Comparison of ENCODE assay signal across 8 cellular contexts in the genomic region with DNA sequence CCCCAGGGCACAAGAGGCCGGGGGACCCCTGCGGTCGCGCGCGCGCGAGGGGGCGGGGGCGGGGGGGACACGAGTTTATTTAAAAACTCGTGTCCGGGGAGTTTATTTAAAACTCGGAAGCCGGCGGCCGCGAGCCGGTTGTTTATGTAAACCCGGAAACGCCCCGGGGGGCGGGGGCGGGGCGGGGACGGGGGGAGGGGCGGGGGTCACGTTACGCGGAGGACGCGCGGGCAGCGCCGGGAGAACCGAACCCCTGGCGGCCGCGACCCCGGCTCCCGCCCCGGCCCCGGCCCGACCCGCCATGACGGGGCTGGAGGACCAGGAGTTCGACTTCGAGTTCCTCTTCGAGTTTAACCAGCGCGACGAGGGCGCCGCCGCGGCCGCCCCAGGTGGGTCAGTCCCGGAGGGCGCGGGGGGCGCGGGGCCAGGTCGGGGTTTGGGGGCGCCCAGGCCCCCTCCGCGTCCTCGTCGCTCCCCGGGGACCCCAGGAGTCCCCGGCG. TPM values are rescaled to one million over a fixed set of nuclear protein-coding genes. Genes with fewer than 3 reads are reported as not detected.
DNase-seq lines count a peak whose midpoint lies in the region; ATAC-seq, FAIRE-seq and TF ChIP-seq lines count a peak whose summit lies in the region.

No MANE protein-coding gene starts in this region.

- SMC1A ChIA-PET in GM12878 (lab: Charles Lee; ENCODE audit: uncharacterized antibody, unreplicated experiment): interaction anchor here (0.6 to 4.1 kb wide), 3 partner anchors 36 to 123 kb away, joined by 3 to 18 read pairs (median 15); no protein-coding TSS in a partner anchor

- H3K4me1 ChIP-seq in GM12878 (ENCODE audit: control insufficient read depth, insufficient read depth, low read length): peaks cover 21% of the 10 kb centered on the region

- no peak for TF ChIP-seq EP300 in GM12878 (IDR thresholded peaks at IDR 0.05; ENCODE audit: borderline replicate concordance in 1 of 2, control insufficient read depth in 1 of 2, low read depth in 2 of 2, low read length in 2 of 2)

- H3K27ac ChIP-seq in RWPE1 (peak overlapping the region; percentile 64), GM12878 (ENCODE audit: control insufficient read depth, insufficient read depth) (no peak overlapping the region)

- TF ChIP-seq POLR2A in GM12878 (IDR thresholded peaks at IDR 0.05; ENCODE audit: low read depth, low read length): no peak; the same call in 1 of the 2 replicates

- POLR2A ChIA-PET in RWPE1 (lab: Yijun Ruan, JAX; ENCODE audit: low non-redundant PET): no interaction called here
- POLR2A ChIA-PET in GM12878 (lab: Charles Lee): interaction anchor here (0.7 to 0.8 kb wide), 2 partner anchors 25 to 66 kb away, joined by 3 read pairs; no protein-coding TSS in a partner anchor

- H3K36me3 ChIP-seq in GM12878 (ENCODE audit: control insufficient read depth in 2 of 2, insufficient read depth in 2 of 2, low read length in 1 of 2): no peaks in the 10 kb centered on the region
- H3K36me3 ChIP-seq in kidney epithelial cell (ENCODE audit: control insufficient read depth, insufficient read depth, low read length): no peaks in the 10 kb centered on the region

- H3K79me2 ChIP-seq in GM12878 (ENCODE audit: control insufficient read depth, insufficient read depth, low read length): no peaks in the 10 kb centered on the region; the same call in none of the 2 replicates

- intact Hi-C loops in GM12878 (cut with micrococcal nuclease; ENCODE audit: unreplicated experiment): no loop called here

- H3K4me3 ChIP-seq in GM12878: peak overlapping the region; percentile 82; the same call in 1 of the 2 replicates
- peak overlapping the region; percentile 41 for H3K4me3 ChIP-seq in kidney epithelial cell (ENCODE audit: low read depth, low read length)

- RAD21 ChIA-PET in GM12878 (lab: Charles Lee; ENCODE audit: unreplicated experiment): interaction anchor here (1.3 kb wide), 1 partner anchor 123 kb away, joined by 10 read pairs; no protein-coding TSS in a partner anchor

- TF ChIP-seq CTCF in RWPE1 (conservative IDR thresholded peaks at IDR 0.05; ENCODE audit: low read depth) (no peak), GM12878 (IDR thresholded peaks at IDR 0.05 in 2 of 3, conservative IDR thresholded peaks at IDR 0.05 in 1 of 3; ENCODE audit: control insufficient read depth in 2 of 3, extremely low read depth in 1 of 3, insufficient read depth in 1 of 3, low read depth in 3 of 3, low read length in 3 of 3) (no peak), kidney epithelial cell (IDR thresholded peaks at IDR 0.05; ENCODE audit: insufficient read depth, low read length, poor library complexity, severe bottlenecking) (no peak)

- FAIRE-seq in GM12878 (lab: Jason Lieb, UNC): no peak

- peak; percentile 15 for ATAC-seq in GM12878
- ATAC-seq in GM18873 (IDR thresholded peaks at IDR 0.05; ENCODE audit: low FRiP score, unreplicated experiment): no peak
- ATAC-seq in HG03565 (IDR thresholded peaks at IDR 0.05; ENCODE audit: unreplicated experiment): no peak

- BruUV-seq in GM12878 (replicated peaks; lab: Mats Ljungman, UMichigan): no TSS peak

- H4K20me1 ChIP-seq in GM12878 (ENCODE audit: control insufficient read depth, insufficient read depth): no peaks in the 10 kb centered on the region

- DNase-seq in SIG-M5 treated with dmso at 0.1 percent for 504 hours (lab: John Stamatoyannopoulos, UW; ENCODE audit: unreplicated experiment) (peak; percentile 20), SIG-M5 (lab: John Stamatoyannopoulos, UW) (no peak), RWPE1 (ENCODE audit: low spot score) (peak; percentile 69), GM12878 (ENCODE audit: low read depth, low spot score) (no peak), kidney epithelial cell (ENCODE audit: low read depth) (no peak)
- DNase-seq in stimulated activated CD8-positive, alpha-beta memory T cell treated with anti-CD3 and anti-CD28 coated beads, Interleukin-12 subunit alpha, Interleukin-12 subunit beta, amount 100 ng/mL, for 1 hour (ENCODE audit: low read depth): peak; percentile 64

- WGBS in GM12878 (ENCODE audit: insufficient coverage, insufficient replicate concordance, low lambda C conversion rate, missing lambda C conversion rate): under 1% methylated on average over 19 of the region's 71 CpGs

- H3K27me3 ChIP-seq in GM12878 (replicated peaks in 1 of 2; ENCODE audit: control insufficient read depth in 2 of 2, insufficient read depth in 2 of 2, low read length in 1 of 2) (peaks cover 0 to 6% of the 10 kb centered on the region in 2 experiments; a peak in 1 of 4 replicates), kidney epithelial cell (ENCODE audit: control insufficient read depth, insufficient read depth, low read length) (peaks cover 52% of the 10 kb centered on the region)

- H2AFZ ChIP-seq in GM12878 (ENCODE audit: control insufficient read depth, low read depth, low read length): no peak overlapping the region

- H3K9me3 ChIP-seq in GM12878 (replicated peaks; ENCODE audit: control insufficient read depth, insufficient read depth, low read length): no peaks in the 10 kb centered on the region

- CTCF ChIA-PET in RWPE1 (lab: Yijun Ruan, JAX) (no interaction called here), GM12878 (lab: Yijun Ruan, JAX) (no interaction called here)

- peak overlapping the region; percentile 57; the same call in 1 of the 2 replicates for H3K9ac ChIP-seq in GM12878 (ENCODE audit: control insufficient read depth, insufficient read depth, low read length)

- in situ Hi-C loops in GM12878 (cut with MboI): loop anchor here (10.0 kb wide), 1 partner anchor 115 kb away; no protein-coding TSS in a partner anchor

- no peak for TF ChIP-seq RAD21 in GM12878 (IDR thresholded peaks at IDR 0.05; ENCODE audit: insufficient read depth, low read depth, low read length)

- H3K4me2 ChIP-seq in GM12878 (ENCODE audit: control insufficient read depth, insufficient read depth): peak overlapping the region; percentile 94

TF ChIP-seq in GM12878, 131 proteins besides CTCF, POLR2A, EP300 and RAD21 (continues in another document):
- TF ChIP-seq NR2F1 (conservative IDR thresholded peaks at IDR 0.05) (peak; percentile 63), TCF12 (IDR thresholded peaks at IDR 0.05; ENCODE audit: low read depth, low read length) (no peak), NRF1 (conservative IDR thresholded peaks at IDR 0.05; ENCODE audit: low read depth, low read length) (no peak), STAT3 (IDR thresholded peaks at IDR 0.05; ENCODE audit: low read depth, low read length) (no peak), ZNF622 (IDR thresholded peaks at IDR 0.05) (no peak), CHD4 (IDR thresholded peaks at IDR 0.05) (no peak)
- TF ChIP-seq, protein P1, sequence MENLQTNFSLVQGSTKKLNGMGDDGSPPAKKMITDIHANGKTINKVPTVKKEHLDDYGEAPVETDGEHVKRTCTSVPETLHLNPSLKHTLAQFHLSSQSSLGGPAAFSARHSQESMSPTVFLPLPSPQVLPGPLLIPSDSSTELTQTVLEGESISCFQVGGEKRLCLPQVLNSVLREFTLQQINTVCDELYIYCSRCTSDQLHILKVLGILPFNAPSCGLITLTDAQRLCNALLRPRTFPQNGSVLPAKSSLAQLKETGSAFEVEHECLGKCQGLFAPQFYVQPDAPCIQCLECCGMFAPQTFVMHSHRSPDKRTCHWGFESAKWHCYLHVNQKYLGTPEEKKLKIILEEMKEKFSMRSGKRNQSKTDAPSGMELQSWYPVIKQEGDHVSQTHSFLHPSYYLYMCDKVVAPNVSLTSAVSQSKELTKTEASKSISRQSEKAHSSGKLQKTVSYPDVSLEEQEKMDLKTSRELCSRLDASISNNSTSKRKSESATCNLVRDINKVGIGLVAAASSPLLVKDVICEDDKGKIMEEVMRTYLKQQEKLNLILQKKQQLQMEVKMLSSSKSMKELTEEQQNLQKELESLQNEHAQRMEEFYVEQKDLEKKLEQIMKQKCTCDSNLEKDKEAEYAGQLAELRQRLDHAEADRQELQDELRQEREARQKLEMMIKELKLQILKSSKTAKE (IDR thresholded peaks at IDR 0.05; ENCODE audit: low read depth, poor library complexity, severe bottlenecking): no peak
- TF ChIP-seq, protein P2, sequence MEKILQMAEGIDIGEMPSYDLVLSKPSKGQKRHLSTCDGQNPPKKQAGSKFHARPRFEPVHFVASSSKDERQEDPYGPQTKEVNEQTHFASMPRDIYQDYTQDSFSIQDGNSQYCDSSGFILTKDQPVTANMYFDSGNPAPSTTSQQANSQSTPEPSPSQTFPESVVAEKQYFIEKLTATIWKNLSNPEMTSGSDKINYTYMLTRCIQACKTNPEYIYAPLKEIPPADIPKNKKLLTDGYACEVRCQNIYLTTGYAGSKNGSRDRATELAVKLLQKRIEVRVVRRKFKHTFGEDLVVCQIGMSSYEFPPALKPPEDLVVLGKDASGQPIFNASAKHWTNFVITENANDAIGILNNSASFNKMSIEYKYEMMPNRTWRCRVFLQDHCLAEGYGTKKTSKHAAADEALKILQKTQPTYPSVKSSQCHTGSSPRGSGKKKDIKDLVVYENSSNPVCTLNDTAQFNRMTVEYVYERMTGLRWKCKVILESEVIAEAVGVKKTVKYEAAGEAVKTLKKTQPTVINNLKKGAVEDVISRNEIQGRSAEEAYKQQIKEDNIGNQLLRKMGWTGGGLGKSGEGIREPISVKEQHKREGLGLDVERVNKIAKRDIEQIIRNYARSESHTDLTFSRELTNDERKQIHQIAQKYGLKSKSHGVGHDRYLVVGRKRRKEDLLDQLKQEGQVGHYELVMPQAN (conservative IDR thresholded peaks at IDR 0.05): 0 out of 2 replicates have a peak, but pooled peaks have one; percentile 20

RNA-seq across cellular contexts. Expression of a gene that starts 4.4 kb away (rescaled TPM):
- total RNA-seq in GM12878 (2013; cell fraction: nucleolus; rRNA removed): 57.2 and 65.1 TPM in 2 replicates
- total RNA-seq in GM12878 (2014; rRNA removed) (6.4 and 6.7 TPM in 2 replicates), GM12878 (2014; rRNA removed; fragmentation: Illumina TruSeq; extraction: Trizol) (2.4 and 3.6 TPM in 2 replicates), GM12878 (2021) (17.5 and 20.8 TPM in 2 replicates), kidney epithelial cell (2.7 and 3.4 TPM in 2 replicates)
- 9.8 TPM for polyA plus RNA-seq in GM12878 (2011; ENCODE audit: low read depth)
- polyA plus RNA-seq in GM12878 (2011; rRNA removed) (0.99 and 2.9 TPM in 2 replicates), GM12878 (2014; fragmentation: Illumina TruSeq; extraction: Trizol) (3.1 and 4.7 TPM in 2 replicates), GM12878 (2014; fragmentation: Nextera tagmentation; extraction: Ambion mirVana) (1 to 10 TPM in 1 of 2 experiments, under 1 TPM in 1; 0.84 to 2.6 TPM), GM12878 (2014; rRNA removed) (8.4 and 9.9 TPM in 2 replicates), GM12878 (2016; fragmentation: Nextera tagmentation; extraction: Ambion mirVana) (1 to 10 TPM; 5.4 to 6.8 TPM)
- 3.3 and 4.5 TPM in 2 replicates for polyA plus RNA-seq in GM12878 (2011; cell fraction: cytosol; rRNA removed)
- 10.7 and 13.4 TPM in 2 replicates for polyA plus RNA-seq in GM12878 (2011; cell fraction: nucleus; rRNA removed)
- 14.9 and 19.6 TPM in 2 replicates for polyA plus RNA-seq in GM12878 (2012)
- polyA minus RNA-seq in GM12878 (2011; rRNA and poly(A)+ RNA removed): 3.4 and 7.4 TPM in 2 replicates
- polyA minus RNA-seq in GM12878 (2011; cell fraction: cytosol; rRNA and poly(A)+ RNA removed): 7.1 TPM in 2 replicates
- 10.3 and 14.7 TPM in 2 replicates for polyA minus RNA-seq in GM12878 (2011; cell fraction: nucleus; rRNA and poly(A)+ RNA removed)

Comparison
In these comparisons a context has a peak if more than half of its experiments do, and no peak if none do; other contexts are left out.
1. DNase-seq: peak in SIG-M5 treated with dmso at 0.1 percent for 504 hours (single experiment), RWPE1 (single experiment) and stimulated activated CD8-positive, alpha-beta memory T cell treated with anti-CD3 and anti-CD28 coated beads, Interleukin-12 subunit alpha, Interleukin-12 subunit beta, amount 100 ng/mL, for 1 hour (single experiment); none in SIG-M5 (single experiment), GM12878 (single experiment) and kidney epithelial cell (single experiment).